ENCODE assay signal across 8 cellular contexts in the genomic region with DNA sequence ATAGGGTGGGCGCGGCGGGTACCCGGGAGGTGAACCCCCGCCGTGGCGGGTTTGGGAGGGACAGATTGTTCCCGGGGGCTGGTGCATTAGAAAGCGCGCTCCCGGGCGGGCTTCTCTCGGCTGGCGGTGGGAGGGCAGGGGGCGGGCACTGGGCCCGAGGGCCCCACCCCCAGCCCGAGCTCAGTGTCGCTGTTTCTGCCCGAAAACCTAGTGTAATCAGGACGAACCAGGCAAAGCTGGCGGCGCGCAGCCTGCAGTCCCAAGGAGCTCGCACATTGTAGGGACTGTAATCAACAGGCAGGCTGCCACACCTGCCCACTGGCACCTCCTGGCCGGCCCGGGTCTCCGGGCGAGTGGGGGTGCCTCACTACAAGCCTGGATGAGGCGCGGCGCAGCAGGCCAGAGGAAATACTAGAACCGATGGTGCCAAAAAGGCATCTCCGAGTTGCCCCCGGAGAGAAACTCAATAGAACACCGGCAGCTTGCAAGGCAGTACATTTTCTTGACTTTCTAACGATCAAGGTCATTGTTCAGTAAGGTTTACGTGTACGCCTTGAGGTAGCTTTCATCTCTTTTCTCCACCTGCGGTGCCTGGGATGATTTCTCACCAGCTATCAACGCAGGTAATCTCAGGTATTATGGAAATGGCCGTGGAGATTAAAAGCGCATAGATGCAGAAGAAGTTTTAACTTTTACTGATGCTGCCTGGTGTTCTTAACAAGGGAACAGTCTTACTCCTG. TPM values are rescaled to one million over a fixed set of nuclear protein-coding genes. Genes with fewer than 3 reads are reported as not detected.
A peak's percentile ranks its signal among the peaks of the same experiment; 100 is the strongest.
DNase-seq lines count a peak whose midpoint lies in the region; ATAC-seq and TF ChIP-seq lines count a peak whose summit lies in the region.

No MANE protein-coding gene starts in this region.

- peak; percentile 84 for DNase-seq in DMS 273 (lab: John Stamatoyannopoulos, UW; ENCODE audit: unreplicated experiment)
- no peak for DNase-seq in NT2/D1 (ENCODE audit: low read depth, low spot score)
- DNase-seq in activated T-helper 1 cell treated with Interleukin-2 at 50 U/mL for 16 hours (ENCODE audit: low read depth): peak; percentile 24
- DNase-seq in foreskin fibroblast: peak in 1 of 2 donors; percentile 47
- peak; percentile 43 for DNase-seq in occipital lobe (lab: John Stamatoyannopoulos, UW)
- DNase-seq in thyroid gland: peak; percentile 50 to 57

- intact Hi-C loops in thyroid gland (cut with DNase I): loop anchor here (10.0 kb wide), 1 partner anchor 206 kb away; no protein-coding TSS in a partner anchor

- peaks cover 65% of the 10 kb centered on the region for H3K27me3 ChIP-seq in NT2/D1 (ENCODE audit: insufficient read depth, insufficient read length)
- H3K27me3 ChIP-seq in thyroid gland: no peaks in the 10 kb centered on the region

- H3K9ac ChIP-seq in NT2/D1 (ENCODE audit: insufficient read length, low read depth): peak overlapping the region; percentile 51

- H3K36me3 ChIP-seq in NT2/D1 (ENCODE audit: insufficient read depth, insufficient read length, low read length): no peaks in the 10 kb centered on the region
- H3K36me3 ChIP-seq in thyroid gland: no peaks in the 10 kb centered on the region

- WGBS in thyroid gland, 2 donors: 6 to 11% methylated on average over 11 to 31 of the region's 42 CpGs

- ATAC-seq in HG02763 (IDR thresholded peaks at IDR 0.05; ENCODE audit: unreplicated experiment) (peak; percentile 34), HG03565 (IDR thresholded peaks at IDR 0.05; ENCODE audit: unreplicated experiment) (no peak)

- peak in 1 of 2 donors; percentile 21 for TF ChIP-seq POLR2A in thyroid gland (IDR thresholded peaks at IDR 0.05)

- H3K4me3 ChIP-seq in NT2/D1 (ENCODE audit: insufficient read length, low read depth): peak overlapping the region; percentile 27
- H3K4me3 ChIP-seq in foreskin fibroblast (ENCODE audit: low read depth in 1 of 2, low read length in 2 of 2): peak overlapping the region; percentile 28 to 29
- H3K4me3 ChIP-seq in thyroid gland (replicated peaks in 1 of 3): peak overlapping the region in 2 of 3 donors; percentile 49 to 55

- peaks cover 2% of the 10 kb centered on the region for H3K4me1 ChIP-seq in NT2/D1 (ENCODE audit: insufficient read depth, insufficient read length)
- H3K4me1 ChIP-seq in thyroid gland: peaks cover 0 to 16% of the 10 kb centered on the region in 2 donors

- TF ChIP-seq CTCF in foreskin fibroblast (IDR thresholded peaks at IDR 0.05; ENCODE audit: low read depth, low read length) (no peak), thyroid gland (IDR thresholded peaks at IDR 0.05) (peak in 1 of 6 experiments; percentile 2)

- H3K9me3 ChIP-seq in NT2/D1 (ENCODE audit: insufficient read depth, low read length): no peaks in the 10 kb centered on the region
- H3K9me3 ChIP-seq in thyroid gland: no peaks in the 10 kb centered on the region

- no peak overlapping the region for H3K27ac ChIP-seq in thyroid gland

RNA-seq across cellular contexts. Expression of gene SPTB, which starts 0.8 kb away (rescaled TPM):
- total RNA-seq in occipital lobe: 18.2 TPM
- total RNA-seq in thyroid gland: 1 to 10 TPM in 1 of 4 donors, under 1 TPM in 3; 0.33 to 1.9 (median 0.61) TPM

RNA-seq across cellular contexts. Expression of gene CHURC1, which starts 33.7 kb away (rescaled TPM):
- total RNA-seq in occipital lobe (32.0 TPM), thyroid gland (10 to 100 TPM; 63.7 to 90.2 (median 71.7) TPM)
